In the genomic region with DNA sequence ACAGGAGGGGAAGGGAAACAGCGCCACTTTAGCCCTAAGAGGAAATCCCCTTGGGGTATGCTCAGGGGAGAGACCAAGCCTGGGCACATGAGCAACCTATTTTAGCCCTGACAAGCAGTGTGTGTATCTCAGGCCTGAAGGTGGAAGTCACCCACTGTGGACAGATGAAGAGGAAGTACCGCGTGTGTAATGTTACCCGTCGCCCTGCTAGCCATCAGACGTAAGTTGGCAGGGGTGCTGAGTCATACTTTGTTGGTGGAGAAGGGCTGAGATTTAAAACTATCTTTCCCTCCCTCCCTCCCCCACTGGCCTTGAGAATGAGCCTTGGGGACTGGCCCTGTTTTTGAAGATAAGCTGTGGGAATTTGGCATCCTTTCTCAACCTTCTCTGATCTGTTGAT, we compare ENCODE assay signal across 1 cellular context.
TF ChIP-seq lines count a peak whose summit lies in the region.

No MANE protein-coding gene starts in this region.

TF ChIP-seq in GM12878, 131 proteins besides CTCF, POLR2A, EP300 and RAD21 (continued from another document and continues in another):
- TF ChIP-seq, protein P1, sequence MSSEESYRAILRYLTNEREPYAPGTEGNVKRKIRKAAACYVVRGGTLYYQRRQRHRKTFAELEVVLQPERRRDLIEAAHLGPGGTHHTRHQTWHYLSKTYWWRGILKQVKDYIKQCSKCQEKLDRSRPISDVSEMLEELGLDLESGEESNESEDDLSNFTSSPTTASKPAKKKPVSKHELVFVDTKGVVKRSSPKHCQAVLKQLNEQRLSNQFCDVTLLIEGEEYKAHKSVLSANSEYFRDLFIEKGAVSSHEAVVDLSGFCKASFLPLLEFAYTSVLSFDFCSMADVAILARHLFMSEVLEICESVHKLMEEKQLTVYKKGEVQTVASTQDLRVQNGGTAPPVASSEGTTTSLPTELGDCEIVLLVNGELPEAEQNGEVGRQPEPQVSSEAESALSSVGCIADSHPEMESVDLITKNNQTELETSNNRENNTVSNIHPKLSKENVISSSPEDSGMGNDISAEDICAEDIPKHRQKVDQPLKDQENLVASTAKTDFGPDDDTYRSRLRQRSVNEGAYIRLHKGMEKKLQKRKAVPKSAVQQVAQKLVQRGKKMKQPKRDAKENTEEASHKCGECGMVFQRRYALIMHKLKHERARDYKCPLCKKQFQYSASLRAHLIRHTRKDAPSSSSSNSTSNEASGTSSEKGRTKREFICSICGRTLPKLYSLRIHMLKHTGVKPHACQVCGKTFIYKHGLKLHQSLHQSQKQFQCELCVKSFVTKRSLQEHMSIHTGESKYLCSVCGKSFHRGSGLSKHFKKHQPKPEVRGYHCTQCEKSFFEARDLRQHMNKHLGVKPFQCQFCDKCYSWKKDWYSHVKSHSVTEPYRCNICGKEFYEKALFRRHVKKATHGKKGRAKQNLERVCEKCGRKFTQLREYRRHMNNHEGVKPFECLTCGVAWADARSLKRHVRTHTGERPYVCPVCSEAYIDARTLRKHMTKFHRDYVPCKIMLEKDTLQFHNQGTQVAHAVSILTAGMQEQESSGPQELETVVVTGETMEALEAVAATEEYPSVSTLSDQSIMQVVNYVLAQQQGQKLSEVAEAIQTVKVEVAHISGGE (CRISPR knock-in tag; IDR thresholded peaks at IDR 0.05) = no peak
- TF ChIP-seq, protein P2, sequence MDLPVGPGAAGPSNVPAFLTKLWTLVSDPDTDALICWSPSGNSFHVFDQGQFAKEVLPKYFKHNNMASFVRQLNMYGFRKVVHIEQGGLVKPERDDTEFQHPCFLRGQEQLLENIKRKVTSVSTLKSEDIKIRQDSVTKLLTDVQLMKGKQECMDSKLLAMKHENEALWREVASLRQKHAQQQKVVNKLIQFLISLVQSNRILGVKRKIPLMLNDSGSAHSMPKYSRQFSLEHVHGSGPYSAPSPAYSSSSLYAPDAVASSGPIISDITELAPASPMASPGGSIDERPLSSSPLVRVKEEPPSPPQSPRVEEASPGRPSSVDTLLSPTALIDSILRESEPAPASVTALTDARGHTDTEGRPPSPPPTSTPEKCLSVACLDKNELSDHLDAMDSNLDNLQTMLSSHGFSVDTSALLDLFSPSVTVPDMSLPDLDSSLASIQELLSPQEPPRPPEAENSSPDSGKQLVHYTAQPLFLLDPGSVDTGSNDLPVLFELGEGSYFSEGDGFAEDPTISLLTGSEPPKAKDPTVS (IDR thresholded peaks at IDR 0.05; ENCODE audit: low read depth, low read length) = no peak
- 0 out of 2 replicates have a peak, but pooled peaks have one; percentile 17 for TF ChIP-seq POLR2AphosphoS5 (IDR thresholded peaks at IDR 0.05; ENCODE audit: low read length)
- TF ChIP-seq, protein P3, sequence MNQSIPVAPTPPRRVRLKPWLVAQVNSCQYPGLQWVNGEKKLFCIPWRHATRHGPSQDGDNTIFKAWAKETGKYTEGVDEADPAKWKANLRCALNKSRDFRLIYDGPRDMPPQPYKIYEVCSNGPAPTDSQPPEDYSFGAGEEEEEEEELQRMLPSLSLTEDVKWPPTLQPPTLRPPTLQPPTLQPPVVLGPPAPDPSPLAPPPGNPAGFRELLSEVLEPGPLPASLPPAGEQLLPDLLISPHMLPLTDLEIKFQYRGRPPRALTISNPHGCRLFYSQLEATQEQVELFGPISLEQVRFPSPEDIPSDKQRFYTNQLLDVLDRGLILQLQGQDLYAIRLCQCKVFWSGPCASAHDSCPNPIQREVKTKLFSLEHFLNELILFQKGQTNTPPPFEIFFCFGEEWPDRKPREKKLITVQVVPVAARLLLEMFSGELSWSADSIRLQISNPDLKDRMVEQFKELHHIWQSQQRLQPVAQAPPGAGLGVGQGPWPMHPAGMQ (IDR thresholded peaks at IDR 0.05; ENCODE audit: borderline replicate concordance) = no peak
- TF ChIP-seq MTA2 (IDR thresholded peaks at IDR 0.05; ENCODE audit: low read depth) = no peak
- TF ChIP-seq EED (IDR thresholded peaks at IDR 0.05; ENCODE audit: low read depth) = 0 out of 2 replicates have a peak, but pooled peaks have one; percentile 24
- TF ChIP-seq, protein P4, sequence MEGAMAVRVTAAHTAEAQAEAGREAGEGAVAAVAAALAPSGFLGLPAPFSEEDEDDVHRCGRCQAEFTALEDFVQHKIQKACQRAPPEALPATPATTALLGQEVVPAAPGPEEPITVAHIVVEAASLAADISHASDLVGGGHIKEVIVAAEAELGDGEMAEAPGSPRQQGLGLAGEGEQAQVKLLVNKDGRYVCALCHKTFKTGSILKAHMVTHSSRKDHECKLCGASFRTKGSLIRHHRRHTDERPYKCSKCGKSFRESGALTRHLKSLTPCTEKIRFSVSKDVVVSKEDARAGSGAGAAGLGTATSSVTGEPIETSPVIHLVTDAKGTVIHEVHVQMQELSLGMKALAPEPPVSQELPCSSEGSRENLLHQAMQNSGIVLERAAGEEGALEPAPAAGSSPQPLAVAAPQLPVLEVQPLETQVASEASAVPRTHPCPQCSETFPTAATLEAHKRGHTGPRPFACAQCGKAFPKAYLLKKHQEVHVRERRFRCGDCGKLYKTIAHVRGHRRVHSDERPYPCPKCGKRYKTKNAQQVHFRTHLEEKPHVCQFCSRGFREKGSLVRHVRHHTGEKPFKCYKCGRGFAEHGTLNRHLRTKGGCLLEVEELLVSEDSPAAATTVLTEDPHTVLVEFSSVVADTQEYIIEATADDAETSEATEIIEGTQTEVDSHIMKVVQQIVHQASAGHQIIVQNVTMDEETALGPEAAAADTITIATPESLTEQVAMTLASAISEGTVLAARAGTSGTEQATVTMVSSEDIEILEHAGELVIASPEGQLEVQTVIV (IDR thresholded peaks at IDR 0.05; ENCODE audit: borderline replicate concordance, partially characterized antibody) = no peak
- TF ChIP-seq NR2C2 (IDR thresholded peaks at IDR 0.05; ENCODE audit: borderline replicate concordance, control insufficient read depth, insufficient read length, low read depth) = no peak
- TF ChIP-seq, protein P5, sequence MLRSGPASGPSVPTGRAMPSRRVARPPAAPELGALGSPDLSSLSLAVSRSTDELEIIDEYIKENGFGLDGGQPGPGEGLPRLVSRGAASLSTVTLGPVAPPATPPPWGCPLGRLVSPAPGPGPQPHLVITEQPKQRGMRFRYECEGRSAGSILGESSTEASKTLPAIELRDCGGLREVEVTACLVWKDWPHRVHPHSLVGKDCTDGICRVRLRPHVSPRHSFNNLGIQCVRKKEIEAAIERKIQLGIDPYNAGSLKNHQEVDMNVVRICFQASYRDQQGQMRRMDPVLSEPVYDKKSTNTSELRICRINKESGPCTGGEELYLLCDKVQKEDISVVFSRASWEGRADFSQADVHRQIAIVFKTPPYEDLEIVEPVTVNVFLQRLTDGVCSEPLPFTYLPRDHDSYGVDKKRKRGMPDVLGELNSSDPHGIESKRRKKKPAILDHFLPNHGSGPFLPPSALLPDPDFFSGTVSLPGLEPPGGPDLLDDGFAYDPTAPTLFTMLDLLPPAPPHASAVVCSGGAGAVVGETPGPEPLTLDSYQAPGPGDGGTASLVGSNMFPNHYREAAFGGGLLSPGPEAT (IDR thresholded peaks at IDR 0.05; ENCODE audit: low read depth) = 0 out of 2 replicates have a peak, but pooled peaks have one; percentile 37
- no peak for TF ChIP-seq FOXK2 (IDR thresholded peaks at IDR 0.05)
- TF ChIP-seq PAX8 (IDR thresholded peaks at IDR 0.05) = no peak
- 0 out of 2 replicates have a peak, but pooled peaks have one; percentile 12 for TF ChIP-seq CREB1 (IDR thresholded peaks at IDR 0.05; ENCODE audit: low read depth)
- TF ChIP-seq SRF (IDR thresholded peaks at IDR 0.05; ENCODE audit: low read depth in 2 of 2, low read length in 2 of 2) = no peak
- TF ChIP-seq RELA (IDR thresholded peaks at IDR 0.05; ENCODE audit: borderline replicate concordance, partially characterized antibody) = no peak
- TF ChIP-seq, protein P6, sequence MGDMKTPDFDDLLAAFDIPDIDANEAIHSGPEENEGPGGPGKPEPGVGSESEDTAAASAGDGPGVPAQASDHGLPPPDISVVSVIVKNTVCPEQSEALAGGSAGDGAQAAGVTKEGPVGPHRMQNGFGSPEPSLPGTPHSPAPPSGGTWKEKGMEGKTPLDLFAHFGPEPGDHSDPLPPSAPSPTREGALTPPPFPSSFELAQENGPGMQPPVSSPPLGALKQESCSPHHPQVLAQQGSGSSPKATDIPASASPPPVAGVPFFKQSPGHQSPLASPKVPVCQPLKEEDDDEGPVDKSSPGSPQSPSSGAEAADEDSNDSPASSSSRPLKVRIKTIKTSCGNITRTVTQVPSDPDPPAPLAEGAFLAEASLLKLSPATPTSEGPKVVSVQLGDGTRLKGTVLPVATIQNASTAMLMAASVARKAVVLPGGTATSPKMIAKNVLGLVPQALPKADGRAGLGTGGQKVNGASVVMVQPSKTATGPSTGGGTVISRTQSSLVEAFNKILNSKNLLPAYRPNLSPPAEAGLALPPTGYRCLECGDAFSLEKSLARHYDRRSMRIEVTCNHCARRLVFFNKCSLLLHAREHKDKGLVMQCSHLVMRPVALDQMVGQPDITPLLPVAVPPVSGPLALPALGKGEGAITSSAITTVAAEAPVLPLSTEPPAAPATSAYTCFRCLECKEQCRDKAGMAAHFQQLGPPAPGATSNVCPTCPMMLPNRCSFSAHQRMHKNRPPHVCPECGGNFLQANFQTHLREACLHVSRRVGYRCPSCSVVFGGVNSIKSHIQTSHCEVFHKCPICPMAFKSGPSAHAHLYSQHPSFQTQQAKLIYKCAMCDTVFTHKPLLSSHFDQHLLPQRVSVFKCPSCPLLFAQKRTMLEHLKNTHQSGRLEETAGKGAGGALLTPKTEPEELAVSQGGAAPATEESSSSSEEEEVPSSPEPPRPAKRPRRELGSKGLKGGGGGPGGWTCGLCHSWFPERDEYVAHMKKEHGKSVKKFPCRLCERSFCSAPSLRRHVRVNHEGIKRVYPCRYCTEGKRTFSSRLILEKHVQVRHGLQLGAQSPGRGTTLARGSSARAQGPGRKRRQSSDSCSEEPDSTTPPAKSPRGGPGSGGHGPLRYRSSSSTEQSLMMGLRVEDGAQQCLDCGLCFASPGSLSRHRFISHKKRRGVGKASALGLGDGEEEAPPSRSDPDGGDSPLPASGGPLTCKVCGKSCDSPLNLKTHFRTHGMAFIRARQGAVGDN (IDR thresholded peaks at IDR 0.05) = peak; percentile 72
- no peak for TF ChIP-seq ZSCAN29 (IDR thresholded peaks at IDR 0.05)
- TF ChIP-seq POU2F2 (IDR thresholded peaks at IDR 0.05; ENCODE audit: borderline replicate concordance, low read depth, low read length) = no peak
- no peak for TF ChIP-seq IKZF1 (conservative IDR thresholded peaks at IDR 0.05)
- TF ChIP-seq, protein P7, sequence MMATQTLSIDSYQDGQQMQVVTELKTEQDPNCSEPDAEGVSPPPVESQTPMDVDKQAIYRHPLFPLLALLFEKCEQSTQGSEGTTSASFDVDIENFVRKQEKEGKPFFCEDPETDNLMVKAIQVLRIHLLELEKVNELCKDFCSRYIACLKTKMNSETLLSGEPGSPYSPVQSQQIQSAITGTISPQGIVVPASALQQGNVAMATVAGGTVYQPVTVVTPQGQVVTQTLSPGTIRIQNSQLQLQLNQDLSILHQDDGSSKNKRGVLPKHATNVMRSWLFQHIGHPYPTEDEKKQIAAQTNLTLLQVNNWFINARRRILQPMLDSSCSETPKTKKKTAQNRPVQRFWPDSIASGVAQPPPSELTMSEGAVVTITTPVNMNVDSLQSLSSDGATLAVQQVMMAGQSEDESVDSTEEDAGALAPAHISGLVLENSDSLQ (IDR thresholded peaks at IDR 0.05) = peak; percentile 26; the same call in 1 of the 2 replicates
- TF ChIP-seq, protein P8, sequence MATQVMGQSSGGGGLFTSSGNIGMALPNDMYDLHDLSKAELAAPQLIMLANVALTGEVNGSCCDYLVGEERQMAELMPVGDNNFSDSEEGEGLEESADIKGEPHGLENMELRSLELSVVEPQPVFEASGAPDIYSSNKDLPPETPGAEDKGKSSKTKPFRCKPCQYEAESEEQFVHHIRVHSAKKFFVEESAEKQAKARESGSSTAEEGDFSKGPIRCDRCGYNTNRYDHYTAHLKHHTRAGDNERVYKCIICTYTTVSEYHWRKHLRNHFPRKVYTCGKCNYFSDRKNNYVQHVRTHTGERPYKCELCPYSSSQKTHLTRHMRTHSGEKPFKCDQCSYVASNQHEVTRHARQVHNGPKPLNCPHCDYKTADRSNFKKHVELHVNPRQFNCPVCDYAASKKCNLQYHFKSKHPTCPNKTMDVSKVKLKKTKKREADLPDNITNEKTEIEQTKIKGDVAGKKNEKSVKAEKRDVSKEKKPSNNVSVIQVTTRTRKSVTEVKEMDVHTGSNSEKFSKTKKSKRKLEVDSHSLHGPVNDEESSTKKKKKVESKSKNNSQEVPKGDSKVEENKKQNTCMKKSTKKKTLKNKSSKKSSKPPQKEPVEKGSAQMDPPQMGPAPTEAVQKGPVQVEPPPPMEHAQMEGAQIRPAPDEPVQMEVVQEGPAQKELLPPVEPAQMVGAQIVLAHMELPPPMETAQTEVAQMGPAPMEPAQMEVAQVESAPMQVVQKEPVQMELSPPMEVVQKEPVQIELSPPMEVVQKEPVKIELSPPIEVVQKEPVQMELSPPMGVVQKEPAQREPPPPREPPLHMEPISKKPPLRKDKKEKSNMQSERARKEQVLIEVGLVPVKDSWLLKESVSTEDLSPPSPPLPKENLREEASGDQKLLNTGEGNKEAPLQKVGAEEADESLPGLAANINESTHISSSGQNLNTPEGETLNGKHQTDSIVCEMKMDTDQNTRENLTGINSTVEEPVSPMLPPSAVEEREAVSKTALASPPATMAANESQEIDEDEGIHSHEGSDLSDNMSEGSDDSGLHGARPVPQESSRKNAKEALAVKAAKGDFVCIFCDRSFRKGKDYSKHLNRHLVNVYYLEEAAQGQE (IDR thresholded peaks at IDR 0.05; ENCODE audit: low read depth, low read length) = no peak
- TF ChIP-seq, protein P9, sequence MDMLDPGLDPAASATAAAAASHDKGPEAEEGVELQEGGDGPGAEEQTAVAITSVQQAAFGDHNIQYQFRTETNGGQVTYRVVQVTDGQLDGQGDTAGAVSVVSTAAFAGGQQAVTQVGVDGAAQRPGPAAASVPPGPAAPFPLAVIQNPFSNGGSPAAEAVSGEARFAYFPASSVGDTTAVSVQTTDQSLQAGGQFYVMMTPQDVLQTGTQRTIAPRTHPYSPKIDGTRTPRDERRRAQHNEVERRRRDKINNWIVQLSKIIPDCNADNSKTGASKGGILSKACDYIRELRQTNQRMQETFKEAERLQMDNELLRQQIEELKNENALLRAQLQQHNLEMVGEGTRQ (IDR thresholded peaks at IDR 0.05; ENCODE audit: borderline replicate concordance, low read depth, low read length) = no peak
- peak in 1 of 2 experiments; percentile 41; a peak in 1 of 4 replicates for TF ChIP-seq ETV6 (conservative IDR thresholded peaks at IDR 0.05 in 1 of 2, IDR thresholded peaks at IDR 0.05 in 1 of 2; ENCODE audit: borderline replicate concordance in 1 of 2, low read depth in 1 of 2)
- TF ChIP-seq NR2C1 (IDR thresholded peaks at IDR 0.05) = no peak
- TF ChIP-seq, protein P10, sequence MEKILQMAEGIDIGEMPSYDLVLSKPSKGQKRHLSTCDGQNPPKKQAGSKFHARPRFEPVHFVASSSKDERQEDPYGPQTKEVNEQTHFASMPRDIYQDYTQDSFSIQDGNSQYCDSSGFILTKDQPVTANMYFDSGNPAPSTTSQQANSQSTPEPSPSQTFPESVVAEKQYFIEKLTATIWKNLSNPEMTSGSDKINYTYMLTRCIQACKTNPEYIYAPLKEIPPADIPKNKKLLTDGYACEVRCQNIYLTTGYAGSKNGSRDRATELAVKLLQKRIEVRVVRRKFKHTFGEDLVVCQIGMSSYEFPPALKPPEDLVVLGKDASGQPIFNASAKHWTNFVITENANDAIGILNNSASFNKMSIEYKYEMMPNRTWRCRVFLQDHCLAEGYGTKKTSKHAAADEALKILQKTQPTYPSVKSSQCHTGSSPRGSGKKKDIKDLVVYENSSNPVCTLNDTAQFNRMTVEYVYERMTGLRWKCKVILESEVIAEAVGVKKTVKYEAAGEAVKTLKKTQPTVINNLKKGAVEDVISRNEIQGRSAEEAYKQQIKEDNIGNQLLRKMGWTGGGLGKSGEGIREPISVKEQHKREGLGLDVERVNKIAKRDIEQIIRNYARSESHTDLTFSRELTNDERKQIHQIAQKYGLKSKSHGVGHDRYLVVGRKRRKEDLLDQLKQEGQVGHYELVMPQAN (conservative IDR thresholded peaks at IDR 0.05) = no peak
- no peak for TF ChIP-seq NFYA (IDR thresholded peaks at IDR 0.05; ENCODE audit: borderline replicate concordance, low read depth, low read length)
- TF ChIP-seq RFX5 (IDR thresholded peaks at IDR 0.05; ENCODE audit: low read depth, low read length) = no peak
- TF ChIP-seq ESRRA (IDR thresholded peaks at IDR 0.05; ENCODE audit: low read length) = no peak
- TF ChIP-seq MEF2B (IDR thresholded peaks at IDR 0.05; ENCODE audit: partially characterized antibody, poor library complexity, severe bottlenecking) = peak; percentile 84
